2 cellular contexts compared by ENCODE assay signal in genomic region chr20:7673841-7674240, GRCh38.
A peak's percentile ranks its signal among the peaks of the same experiment; 100 is the strongest.
TF ChIP-seq lines count a peak whose summit lies in the region.

No MANE protein-coding gene starts in this region.

TF ChIP-seq in SK-N-SH, 30 proteins besides CTCF, POLR2A, EP300 and RAD21:
- TF ChIP-seq PBX3 (IDR thresholded peaks at IDR 0.05) (0 out of 2 replicates have a peak, but pooled peaks have one; percentile 20), REST (IDR thresholded peaks at IDR 0.05; ENCODE audit: low read depth, low read length) (no peak), TCF12 (IDR thresholded peaks at IDR 0.05) (peak; percentile 12; the same call in 1 of the 2 replicates), NFIC (IDR thresholded peaks at IDR 0.05; ENCODE audit: borderline replicate concordance) (peak; percentile 45; the same call in 1 of the 2 replicates)
TF ChIP-seq in SK-N-SH: peak in this region for 3.

TF ChIP-seq in SK-N-SH treated with all-trans-retinoic acid at 6 μM for 48 hours, 23 proteins besides CTCF, POLR2A, EP300 and RAD21 (continued from another document):
- TF ChIP-seq, protein P1, sequence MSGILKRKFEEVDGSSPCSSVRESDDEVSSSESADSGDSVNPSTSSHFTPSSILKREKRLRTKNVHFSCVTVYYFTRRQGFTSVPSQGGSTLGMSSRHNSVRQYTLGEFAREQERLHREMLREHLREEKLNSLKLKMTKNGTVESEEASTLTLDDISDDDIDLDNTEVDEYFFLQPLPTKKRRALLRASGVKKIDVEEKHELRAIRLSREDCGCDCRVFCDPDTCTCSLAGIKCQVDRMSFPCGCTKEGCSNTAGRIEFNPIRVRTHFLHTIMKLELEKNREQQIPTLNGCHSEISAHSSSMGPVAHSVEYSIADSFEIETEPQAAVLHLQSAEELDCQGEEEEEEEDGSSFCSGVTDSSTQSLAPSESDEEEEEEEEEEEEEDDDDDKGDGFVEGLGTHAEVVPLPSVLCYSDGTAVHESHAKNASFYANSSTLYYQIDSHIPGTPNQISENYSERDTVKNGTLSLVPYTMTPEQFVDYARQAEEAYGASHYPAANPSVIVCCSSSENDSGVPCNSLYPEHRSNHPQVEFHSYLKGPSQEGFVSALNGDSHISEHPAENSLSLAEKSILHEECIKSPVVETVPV (CRISPR knock-in tag; IDR thresholded peaks at IDR 0.05), result no peak
- TF ChIP-seq POU6F1 (CRISPR knock-in tag; IDR thresholded peaks at IDR 0.05; ENCODE audit: borderline replicate concordance, low read depth) (no peak), SNAI2 (CRISPR knock-in tag; IDR thresholded peaks at IDR 0.05) (no peak), ZFP3 (CRISPR knock-in tag; IDR thresholded peaks at IDR 0.05) (no peak), PATZ1 (CRISPR knock-in tag; IDR thresholded peaks at IDR 0.05; ENCODE audit: borderline replicate concordance) (no peak)
